8 cellular contexts compared by ENCODE assay signal in the genomic region with DNA sequence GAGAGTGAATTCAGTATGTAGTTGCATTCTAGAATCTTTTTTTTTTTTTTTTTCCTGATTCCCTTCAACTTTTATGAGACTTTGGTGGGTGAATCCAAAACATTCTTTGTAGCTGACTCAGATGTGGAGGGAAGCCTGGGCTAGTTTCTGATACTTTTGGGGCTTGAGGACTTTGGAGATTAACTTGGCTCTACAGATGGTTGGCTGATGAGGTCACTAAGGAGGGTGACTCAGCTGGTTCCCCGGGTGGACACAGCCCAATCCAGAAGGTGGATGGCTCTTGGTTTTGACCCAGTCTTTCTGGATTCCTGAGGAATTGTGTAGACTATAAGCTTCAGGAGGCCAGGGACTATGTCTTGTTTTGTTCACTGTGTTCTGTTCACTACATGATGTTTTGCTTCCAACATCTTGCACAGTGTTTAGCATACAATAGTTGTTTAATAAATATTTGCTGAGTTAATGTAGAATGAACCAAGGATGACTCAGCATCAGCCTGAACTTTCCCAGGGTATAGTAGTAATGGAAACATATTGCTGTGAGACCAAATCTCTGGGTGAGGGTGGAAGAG. TPM values are rescaled to one million over a fixed set of nuclear protein-coding genes. Genes with fewer than 3 reads are reported as not detected.
DNase-seq lines count a peak whose midpoint lies in the region; ATAC-seq, FAIRE-seq and TF ChIP-seq lines count a peak whose summit lies in the region.

No MANE protein-coding gene starts in this region.

- H3K9me3 Mint-ChIP-seq in type B pancreatic cell: peaks cover 5% of the 10 kb centered on the region

- TF ChIP-seq CTCF in right atrium auricular region (IDR thresholded peaks at IDR 0.05): no peak
- no peak for TF ChIP-seq CTCF in type B pancreatic cell (conservative IDR thresholded peaks at IDR 0.05)
- TF ChIP-seq CTCF in GM13977 (IDR thresholded peaks at IDR 0.05; ENCODE audit: extremely low read depth, insufficient read depth, missing control alignments): no peak
- TF ChIP-seq CTCF in kidney (IDR thresholded peaks at IDR 0.05; ENCODE audit: borderline replicate concordance, extremely low read depth, insufficient read depth): no peak

- DNase-seq in HPDE6-E6E7 (ENCODE audit: extremely low spot score) (peak; percentile 81), adipocyte (ENCODE audit: low read depth) (peak; percentile 86), right atrium auricular region (ENCODE audit: low spot score) (peak; percentile 63), type B pancreatic cell (ENCODE audit: extremely low spot score, unreplicated experiment) (no peak), head of caudate nucleus (no peak), GM13977 (ENCODE audit: low spot score) (no peak), kidney (no peak)

- H3K9me3 ChIP-seq in adipocyte (ENCODE audit: control insufficient read depth, low read length): no peaks in the 10 kb centered on the region
- H3K9me3 ChIP-seq in right atrium auricular region: no peaks in the 10 kb centered on the region
- no peaks in the 10 kb centered on the region for H3K9me3 ChIP-seq in kidney (ENCODE audit: control insufficient read depth in 1 of 2, low read length in 2 of 2)

- in situ Hi-C loops in GM13977 (cut with MboI; ENCODE audit: low pct_unique_long_range_greater_than_20kb, low sequenced_read_pairs, unreplicated experiment): no loop called here

- H3K4me1 ChIP-seq in adipocyte (ENCODE audit: control insufficient read depth, insufficient read depth, low read length) (peaks cover 52% of the 10 kb centered on the region), right atrium auricular region (peaks cover 0 to 5% of the 10 kb centered on the region in 2 donors), kidney (ENCODE audit: control insufficient read depth in 1 of 2, insufficient read depth in 1 of 2, low read depth in 1 of 2, low read length in 2 of 2) (no peaks in the 10 kb centered on the region)

- no peak for ATAC-seq in HG02759 (IDR thresholded peaks at IDR 0.05; ENCODE audit: unreplicated experiment)

- H3K27me3 Mint-ChIP-seq in type B pancreatic cell: peaks cover 11% of the 10 kb centered on the region

- intact Hi-C loops in head of caudate nucleus (cut with DNase I): no loop called here
- intact Hi-C loops in kidney (cut with DNase I): no loop called here

- peaks cover 12% of the 10 kb centered on the region for H3K4me1 Mint-ChIP-seq in type B pancreatic cell (ENCODE audit: unreplicated experiment)

- H3K36me3 ChIP-seq in adipocyte (ENCODE audit: control insufficient read depth, insufficient read depth, low read length, severe bottlenecking): no peaks in the 10 kb centered on the region
- H3K36me3 ChIP-seq in right atrium auricular region: no peaks in the 10 kb centered on the region
- no peaks in the 10 kb centered on the region for H3K36me3 ChIP-seq in kidney (ENCODE audit: control insufficient read depth in 1 of 2, insufficient read depth in 2 of 2, low read length in 2 of 2)

- no peak overlapping the region for H3K9ac ChIP-seq in adipocyte (ENCODE audit: low read length)
- no peak overlapping the region for H3K9ac ChIP-seq in kidney (ENCODE audit: low read length in 2 of 2)

- H3K27ac ChIP-seq in right atrium auricular region (peak overlapping the region in 1 of 2 donors; percentile 22), kidney (ENCODE audit: low read depth in 2 of 2, low read length in 2 of 2) (no peak overlapping the region)

- H3K4me3 ChIP-seq in adipocyte (ENCODE audit: low read length): peak overlapping the region; percentile 14
- H3K4me3 ChIP-seq in right atrium auricular region: no peak overlapping the region
- no peak overlapping the region for H3K4me3 ChIP-seq in kidney (ENCODE audit: low read length in 2 of 2)

- H3K27me3 ChIP-seq in adipocyte (replicated peaks; ENCODE audit: control insufficient read depth, insufficient read depth, low read length) (no peaks in the 10 kb centered on the region), right atrium auricular region (no peaks in the 10 kb centered on the region)

- peak overlapping the region; percentile 60 for H3K27ac Mint-ChIP-seq in type B pancreatic cell

- no peak for FAIRE-seq in kidney (lab: Jason Lieb, UNC)

- peaks cover 3% of the 10 kb centered on the region for H3K36me3 Mint-ChIP-seq in type B pancreatic cell

- H3K4me3 Mint-ChIP-seq in type B pancreatic cell: no peak overlapping the region

RNA-seq across cellular contexts. Expression of gene LAMA3, which starts 30.5 kb away (rescaled TPM):
- total RNA-seq in right atrium auricular region (1 to 10 TPM; 5.0 to 6.4 TPM), type B pancreatic cell (ENCODE audit: low replicate concordance) (9.4 and 15.3 TPM in 2 replicates), kidney (66.0 TPM)
- 4.4 TPM for polyA plus RNA-seq in kidney (ENCODE audit: insufficient read depth, low read depth, low replicate concordance)

RNA-seq across cellular contexts. Expression of gene ANKRD29, which starts 57.0 kb away (rescaled TPM):
- 1 to 10 TPM; 2.2 to 3.5 TPM for total RNA-seq in right atrium auricular region
- total RNA-seq in type B pancreatic cell (ENCODE audit: low replicate concordance): 2.4 and 3.5 TPM in 2 replicates
- 4.9 TPM for total RNA-seq in kidney
- 5.2 TPM for polyA plus RNA-seq in kidney (ENCODE audit: insufficient read depth, low read depth, low replicate concordance)

Comparison
In these comparisons a context has a peak if more than half of its experiments do, and no peak if none do; other contexts are left out.
1. DNase-seq: peak in HPDE6-E6E7 (single experiment), adipocyte (single experiment) and right atrium auricular region (single experiment); none in type B pancreatic cell (single experiment), head of caudate nucleus (0 of 42), GM13977 (single experiment) and kidney (single experiment).